8 cellular contexts compared by ENCODE assay signal in the genomic region with DNA sequence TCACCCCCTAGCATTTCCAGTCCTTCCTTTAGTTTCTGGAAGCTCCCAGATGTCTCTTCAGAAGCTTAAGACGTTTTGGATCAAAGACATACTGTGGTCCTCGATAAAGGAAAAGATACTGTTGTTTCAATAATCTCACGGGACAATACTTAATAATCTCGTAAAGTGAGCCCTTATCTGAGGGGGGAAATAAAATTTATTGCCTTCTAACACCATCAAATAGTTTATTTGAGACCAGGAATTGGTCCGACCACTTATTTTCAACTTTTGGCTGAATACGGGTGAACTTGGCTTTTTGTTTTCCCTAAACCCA. TPM values are rescaled to one million over a fixed set of nuclear protein-coding genes. Genes with fewer than 3 reads are reported as not detected.
DNase-seq lines count a peak whose midpoint lies in the region; TF ChIP-seq lines count a peak whose summit lies in the region.

No MANE protein-coding gene starts in this region.

- H3K4me3 ChIP-seq in BJ (ENCODE audit: low read depth, low read length), result peak overlapping the region; percentile 99
- H3K4me3 ChIP-seq in MG63, result peak overlapping the region; percentile 77
- peak overlapping the region; percentile 97 for H3K4me3 ChIP-seq in ectodermal cell (ENCODE audit: insufficient read depth, low read depth, low read length)
- H3K4me3 ChIP-seq in neural cell (ENCODE audit: low read length), result peak overlapping the region; percentile 89

- TF ChIP-seq CTCF in BJ (IDR thresholded peaks at IDR 0.05; ENCODE audit: insufficient read depth, low read depth, low read length), result no peak
- no peak for TF ChIP-seq CTCF in neural cell (IDR thresholded peaks at IDR 0.05; ENCODE audit: poor library complexity, severe bottlenecking)

- H3K4me2 ChIP-seq in neural cell (ENCODE audit: low read length), result peak overlapping the region; percentile 61

- CTCF ChIA-PET in BJ (lab: Yijun Ruan, JAX), result no interaction called here

- no peaks in the 10 kb centered on the region for H3F3A ChIP-seq in neural cell (ENCODE audit: insufficient read depth, low read length, poor library complexity, severe bottlenecking)

- H3K36me3 ChIP-seq in BJ (ENCODE audit: control insufficient read depth, insufficient read depth, low read length) (no peaks in the 10 kb centered on the region), MG63 (peaks cover 5% of the 10 kb centered on the region), ectodermal cell (ENCODE audit: control insufficient read depth, insufficient read depth, low read length) (peaks cover 9% of the 10 kb centered on the region), neural cell (ENCODE audit: insufficient read depth, low read length) (no peaks in the 10 kb centered on the region)

- H3K27ac ChIP-seq in ectodermal cell (ENCODE audit: insufficient read depth, low read depth, low read length, poor library complexity, severe bottlenecking) (no peak overlapping the region), neural cell (ENCODE audit: low read length) (peak overlapping the region; percentile 39)

- peaks cover 33% of the 10 kb centered on the region for H3K79me2 ChIP-seq in neural cell (replicated peaks; ENCODE audit: insufficient read depth, low read length)

- H3K9me3 ChIP-seq in MG63, result no peaks in the 10 kb centered on the region
- peaks cover 2% of the 10 kb centered on the region for H3K9me3 ChIP-seq in ectodermal cell (ENCODE audit: control insufficient read depth, low read length)
- no peaks in the 10 kb centered on the region for H3K9me3 ChIP-seq in neural cell (ENCODE audit: low read length)

- TF ChIP-seq RAD21 in neural cell (conservative IDR thresholded peaks at IDR 0.05), result no peak

- WGBS in ectodermal cell, 2 experiments, result 93 to 94% methylated on average over 6 of the region's 6 CpGs

- POLR2A ChIA-PET in BJ (lab: Charles Lee), result no interaction called here

- H3K4me1 ChIP-seq in ectodermal cell (ENCODE audit: control insufficient read depth, insufficient read depth, low read length), result peaks cover 4% of the 10 kb centered on the region

- H3K9me2 ChIP-seq in neural cell (ENCODE audit: insufficient read depth, low read length), result no peaks in the 10 kb centered on the region

- no peaks in the 10 kb centered on the region for H3K27me3 ChIP-seq in BJ (ENCODE audit: control insufficient read depth, insufficient read depth, low read length)
- H3K27me3 ChIP-seq in MG63, result no peaks in the 10 kb centered on the region
- H3K27me3 ChIP-seq in ectodermal cell (ENCODE audit: control insufficient read depth, insufficient read depth, low read length, poor library complexity, severe bottlenecking), result no peaks in the 10 kb centered on the region
- H3K27me3 ChIP-seq in neural cell (ENCODE audit: insufficient read depth, low read depth, low read length), result no peaks in the 10 kb centered on the region

- peak overlapping the region; percentile 84 for H3K9ac ChIP-seq in neural cell (ENCODE audit: low read length)

- DNase-seq in BJ (ENCODE audit: low read depth) (no peak), MG63 (no peak), retina (no peak), hippocampal formation (lab: John Stamatoyannopoulos, UW) (no peak), medulla oblongata (ENCODE audit: extremely low spot score) (no peak), SIG-M5 (lab: John Stamatoyannopoulos, UW) (no peak)

- no peak for TF ChIP-seq EP300 in neural cell (conservative IDR thresholded peaks at IDR 0.05; ENCODE audit: poor library complexity, severe bottlenecking)

- no peaks in the 10 kb centered on the region for H4K20me1 ChIP-seq in neural cell (ENCODE audit: insufficient read depth)

- H2AFZ ChIP-seq in neural cell (ENCODE audit: low read depth, low read length), result no peak overlapping the region

TF ChIP-seq in neural cell, 6 proteins besides CTCF, POLR2A, EP300 and RAD21:
- TF ChIP-seq MXI1 (conservative IDR thresholded peaks at IDR 0.05; ENCODE audit: poor library complexity, severe bottlenecking) (no peak), SMC3 (conservative IDR thresholded peaks at IDR 0.05; ENCODE audit: poor library complexity) (no peak), EZH2 (IDR thresholded peaks at IDR 0.05; ENCODE audit: borderline replicate concordance, insufficient read depth, low read length, poor library complexity, severe bottlenecking) (no peak)

RNA-seq across cellular contexts. Expression of gene G2E3, which starts 0.6 kb away (rescaled TPM):
- polyA plus RNA-seq in BJ (2011; rRNA removed) (7.5 and 13.9 TPM in 2 replicates), neural cell (28.0 and 35.4 TPM in 2 replicates)
- polyA minus RNA-seq in BJ (2011; rRNA and poly(A)+ RNA removed), result 8.0 and 9.7 TPM in 2 replicates
- total RNA-seq in MG63 (2014; rRNA removed; shearing (Covaris generic); ENCODE audit: low replicate concordance), result 14.5 and 22.0 TPM in 2 replicates
- polyA plus RNA-seq in ectodermal cell (2013, experiment 1 of 4), result 59.1 TPM
- 55.1 TPM for polyA plus RNA-seq in ectodermal cell (2013, experiment 2 of 4)
- 49.3 TPM for polyA plus RNA-seq in ectodermal cell (2013, experiment 3 of 4)
- polyA plus RNA-seq in ectodermal cell (2013, experiment 4 of 4), result 54.7 TPM
- polyA minus RNA-seq in neural cell, result 63.1 and 68.1 TPM in 2 replicates
